ENCODE assay signal across 8 cellular contexts in genomic region chr2:231925303-231926179, GRCh38. TPM values are rescaled to one million over a fixed set of nuclear protein-coding genes. Genes with fewer than 3 reads are reported as not detected.
A peak's percentile ranks its signal among the peaks of the same experiment; 100 is the strongest.
DNase-seq lines count a peak whose midpoint lies in the region; ATAC-seq, FAIRE-seq and TF ChIP-seq lines count a peak whose summit lies in the region.

No MANE protein-coding gene starts in this region.

- H3K4me3 Mint-ChIP-seq in CD4-positive, CD25-positive, alpha-beta regulatory T cell: peak overlapping the region in 1 of 4 donors; percentile 64

- TF ChIP-seq CTCF in dorsolateral prefrontal cortex (IDR thresholded peaks at IDR 0.05 in 54 of 56, conservative IDR thresholded peaks at IDR 0.05 in 2 of 56; ENCODE audit: low read depth in 1 of 56, partially characterized antibody in 56 of 56): peak; percentile 62 to 98 (median 91)
- peak; percentile 86 to 97 (median 92) for TF ChIP-seq CTCF in right lobe of liver (IDR thresholded peaks at IDR 0.05)

- peaks cover 24% of the 10 kb centered on the region for H3K4me1 ChIP-seq in CD4-positive, CD25-positive, alpha-beta regulatory T cell (ENCODE audit: control insufficient read depth, insufficient read depth, low read length, poor library complexity, severe bottlenecking)
- H3K4me1 ChIP-seq in right lobe of liver: peaks cover 0 to 20% (median 10%) of the 10 kb centered on the region in 4 donors

- peaks cover 53% of the 10 kb centered on the region for H3K27me3 Mint-ChIP-seq in CD4-positive, CD25-positive, alpha-beta regulatory T cell

- TF ChIP-seq POLR2A in H54 (IDR thresholded peaks at IDR 0.05; ENCODE audit: low read depth, low read length): no peak
- TF ChIP-seq POLR2A in right lobe of liver (IDR thresholded peaks at IDR 0.05): no peak

- intact Hi-C loops in dorsolateral prefrontal cortex (cut with DNase I) (loop anchor here (1.0 to 5.0 kb wide), 5 partner anchors 19 to 401 kb away; no protein-coding TSS in a partner anchor), right lobe of liver (cut with DNase I) (loop anchor here in 1 of 2 donors (10.0 kb wide), 2 partner anchors 209 to 399 kb away; no protein-coding TSS in a partner anchor)

- DNase-seq in CD4-positive, CD25-positive, alpha-beta regulatory T cell: peak; percentile 52 to 63 (median 61)
- DNase-seq in H54 (ENCODE audit: insufficient read length, low spot score): peak; percentile 92
- peak; percentile 16 for DNase-seq in NCI-H446 treated with DMSO at 0.1 percent for 48 hours (lab: John Stamatoyannopoulos, UW)
- peak; percentile 80 to 83 for DNase-seq in activated CD4-positive, alpha-beta T cell treated with anti-CD3 and anti-CD28 coated beads, Interleukin-2, amount 50 U/mL, for 48 hours
- peak; percentile 60 to 88 (median 78) for DNase-seq in dorsolateral prefrontal cortex
- DNase-seq in right lobe of liver: peak; percentile 85 to 86 (median 85)
- DNase-seq in stimulated activated CD4-positive, alpha-beta T cell treated with anti-CD3 and anti-CD28 coated beads, Interleukin-2, amount 100 ng/mL, for 4 hours (ENCODE audit: low read depth): peak; percentile 43

- no peaks in the 10 kb centered on the region for H3K9me3 Mint-ChIP-seq in CD4-positive, CD25-positive, alpha-beta regulatory T cell

- no peaks in the 10 kb centered on the region for H3K36me3 Mint-ChIP-seq in CD4-positive, CD25-positive, alpha-beta regulatory T cell

- WGBS in right lobe of liver (ENCODE audit: insufficient coverage, low coverage, low lambda C conversion rate, missing lambda C conversion rate): 0% methylated on average over 26 of the region's 96 CpGs

- no peak overlapping the region for H3K27ac ChIP-seq in CD4-positive, CD25-positive, alpha-beta regulatory T cell (ENCODE audit: insufficient read depth, low read length, poor library complexity, severe bottlenecking)
- H3K27ac ChIP-seq in dorsolateral prefrontal cortex (peak overlapping the region in 2 of 59 donors; percentile 23 to 64), right lobe of liver (no peak overlapping the region)

- FAIRE-seq in H54 (lab: Jason Lieb, UNC): no peak

- H3K27me3 ChIP-seq in CD4-positive, CD25-positive, alpha-beta regulatory T cell (ENCODE audit: control insufficient read depth, insufficient read depth, low read length): peaks cover 4% of the 10 kb centered on the region
- H3K27me3 ChIP-seq in dorsolateral prefrontal cortex: peaks cover 0 to 42% (median 16%) of the 10 kb centered on the region in 45 donors
- peaks cover 3 to 6% of the 10 kb centered on the region in 2 donors for H3K27me3 ChIP-seq in right lobe of liver

- peaks cover 0 to 20% (median 5%) of the 10 kb centered on the region in 4 donors for H3K4me1 Mint-ChIP-seq in CD4-positive, CD25-positive, alpha-beta regulatory T cell

- H3K27ac Mint-ChIP-seq in CD4-positive, CD25-positive, alpha-beta regulatory T cell: no peak overlapping the region

- H3K9me3 ChIP-seq in CD4-positive, CD25-positive, alpha-beta regulatory T cell (ENCODE audit: control insufficient read depth in 2 of 2, low read length in 2 of 2): no peaks in the 10 kb centered on the region
- H3K9me3 ChIP-seq in right lobe of liver: no peaks in the 10 kb centered on the region

- H3K4me3 ChIP-seq in CD4-positive, CD25-positive, alpha-beta regulatory T cell (ENCODE audit: low read depth, low read length): no peak overlapping the region
- H3K4me3 ChIP-seq in dorsolateral prefrontal cortex: peak overlapping the region; percentile 32 to 78 (median 64)
- peak overlapping the region; percentile 25 to 48 (median 26) for H3K4me3 ChIP-seq in right lobe of liver

- ATAC-seq in CD4-positive, CD25-positive, alpha-beta regulatory T cell (ENCODE audit: low read depth in 2 of 2): peak; percentile 60 to 69
- ATAC-seq in right lobe of liver: peak; percentile 92 to 95 (median 94)
- no peak for ATAC-seq in GM21367 (IDR thresholded peaks at IDR 0.05; ENCODE audit: unreplicated experiment)

- no peaks in the 10 kb centered on the region for H3K36me3 ChIP-seq in CD4-positive, CD25-positive, alpha-beta regulatory T cell (ENCODE audit: control insufficient read depth, insufficient read depth, low read length)
- H3K36me3 ChIP-seq in right lobe of liver: no peaks in the 10 kb centered on the region

RNA-seq across cellular contexts. Expression of gene NPPC, which starts 0.7 kb away (rescaled TPM):
- total RNA-seq in CD4-positive, CD25-positive, alpha-beta regulatory T cell: not detected
- polyA plus RNA-seq in CD4-positive, CD25-positive, alpha-beta regulatory T cell: not detected
- total RNA-seq in dorsolateral prefrontal cortex (10 to 100 TPM in 5 of 120 experiments, 1 to 10 TPM in 115; 1.1 to 15.9 (median 5.3) TPM), right lobe of liver (not detected)

RNA-seq across cellular contexts. Expression of gene DIS3L2, which starts 36.0 kb away (rescaled TPM):
- total RNA-seq in CD4-positive, CD25-positive, alpha-beta regulatory T cell: 76.9 TPM
- polyA plus RNA-seq in CD4-positive, CD25-positive, alpha-beta regulatory T cell: 10 to 100 TPM; 10.9 to 23.5 (median 17.2) TPM
- total RNA-seq in dorsolateral prefrontal cortex (10 to 100 TPM; 36.1 to 76.8 (median 53.6) TPM), right lobe of liver (10 to 100 TPM in 5 of 6 experiments, 1 to 10 TPM in 1; 8.1 to 22.3 (median 16.7) TPM)

Comparison
In these comparisons a context has a peak if more than half of its experiments do, and no peak if none do; other contexts are left out.
1. DNase-seq: peak in every context shown above with its lines; median percentile 92 in H54; 85 in right lobe of liver; 82 in activated CD4-positive, alpha-beta T cell treated with anti-CD3 and anti-CD28 coated beads, Interleukin-2, amount 50 U/mL, for 48 hours; 78 in dorsolateral prefrontal cortex; 61 in CD4-positive, CD25-positive, alpha-beta regulatory T cell; 43 in stimulated activated CD4-positive, alpha-beta T cell treated with anti-CD3 and anti-CD28 coated beads, Interleukin-2, amount 100 ng/mL, for 4 hours; 16 in NCI-H446 treated with DMSO at 0.1 percent for 48 hours.